Comparison of ENCODE assay signal across 27 cellular contexts in genomic region chr20:24737212-24737850, GRCh38.
"Had no signal": no experiment of that assay in that cellular context is flagged by ENCODE, and none has a peak within 500 bp of the region (broad histone marks: within the 10 kb centered on the region; RNA-seq: fewer than 3 reads in every experiment).

No MANE protein-coding gene starts in this region.

- H3K27me3 ChIP-seq: colonic mucosa, gastroesophageal sphincter, neutrophil, ovary, sigmoid colon, suprapubic skin, tibial artery had no signal

- H3K4me3 ChIP-seq: colonic mucosa, gastroesophageal sphincter, ovary, prostate gland, sigmoid colon, suprapubic skin, tibial artery had no signal

- H3K36me3 ChIP-seq: colonic mucosa, gastroesophageal sphincter, neutrophil, ovary, prostate gland, sigmoid colon, suprapubic skin, tibial artery had no signal

- ATAC-seq: activated naive CD4-positive, alpha-beta T cell treated with anti-CD3 and anti-CD28 coated beads, Interleukin-2, amount 50 U/mL, for 72 hours; gastroesophageal sphincter; left colon; naive thymus-derived CD8-positive, alpha-beta T cell; stimulated activated memory B cell treated with anti-CD40 and anti-IgM and Interleukin-4, amounts not matched to agents 10 μg/mL and 1 μg/mL and 100 μg/mL, for 72 hours; T-cell had no signal

- FAIRE-seq: kidney, small intestine had no signal

- H3K36me3 Mint-ChIP-seq: activated CD4-positive, alpha-beta memory T cell treated with anti-CD3 and anti-CD28 coated beads for 36 hours; activated naive CD4-positive, alpha-beta T cell treated with anti-CD3 and anti-CD28 coated beads, Interleukin-2, amount 50 U/mL, for 72 hours; immature natural killer cell; memory B cell; naive thymus-derived CD8-positive, alpha-beta T cell; stimulated activated memory B cell treated with anti-CD40 and anti-IgM and Interleukin-4, amounts not matched to agents 10 μg/mL and 1 μg/mL and 100 μg/mL, for 72 hours; T-cell had no signal

- DNase-seq: activated CD4-positive, alpha-beta memory T cell treated with anti-CD3 and anti-CD28 coated beads for 36 hours; activated CD4-positive, alpha-beta T cell treated with anti-CD3 and anti-CD28 coated beads for 48 hours; activated naive CD4-positive, alpha-beta T cell; activated T-cell treated with anti-CD3 and anti-CD28 coated beads, Interleukin-2, amount 50 U/mL, for 48 hours; anterior cingulate cortex; colonic mucosa; effector memory CD4-positive, alpha-beta T cell; erythroblast; hippocampal formation; immature natural killer cell; kidney; left colon; naive thymus-derived CD8-positive, alpha-beta T cell; ovary; retina; sigmoid colon; small intestine; stimulated activated CD4-positive, alpha-beta T cell treated with anti-CD3 and anti-CD28 coated beads, Interleukin-4, amount 100 ng/mL, for 24 hours; T-cell; tibial artery had no signal

- H3K27ac ChIP-seq: colonic mucosa, gastroesophageal sphincter, neutrophil, ovary, prostate gland, suprapubic skin, tibial artery had no signal

- H3K9me3 ChIP-seq: colonic mucosa, gastroesophageal sphincter, neutrophil, ovary, prostate gland, sigmoid colon, suprapubic skin, tibial artery had no signal

- H3K4me3 Mint-ChIP-seq: activated CD4-positive, alpha-beta memory T cell treated with anti-CD3 and anti-CD28 coated beads for 36 hours; immature natural killer cell; memory B cell; naive thymus-derived CD8-positive, alpha-beta T cell; stimulated activated memory B cell treated with anti-CD40 and anti-IgM and Interleukin-4, amounts not matched to agents 10 μg/mL and 1 μg/mL and 100 μg/mL, for 72 hours; T-cell had no signal

- H3K9me3 Mint-ChIP-seq: activated CD4-positive, alpha-beta memory T cell treated with anti-CD3 and anti-CD28 coated beads for 36 hours; activated naive CD4-positive, alpha-beta T cell treated with anti-CD3 and anti-CD28 coated beads, Interleukin-2, amount 50 U/mL, for 72 hours; immature natural killer cell; memory B cell; naive thymus-derived CD8-positive, alpha-beta T cell; stimulated activated memory B cell treated with anti-CD40 and anti-IgM and Interleukin-4, amounts not matched to agents 10 μg/mL and 1 μg/mL and 100 μg/mL, for 72 hours; T-cell had no signal

- H3K27ac Mint-ChIP-seq: activated CD4-positive, alpha-beta memory T cell treated with anti-CD3 and anti-CD28 coated beads for 36 hours; memory B cell; stimulated activated memory B cell treated with anti-CD40 and anti-IgM and Interleukin-4, amounts not matched to agents 10 μg/mL and 1 μg/mL and 100 μg/mL, for 72 hours had no signal

- H3K27me3 Mint-ChIP-seq: activated CD4-positive, alpha-beta memory T cell treated with anti-CD3 and anti-CD28 coated beads for 36 hours; memory B cell; naive thymus-derived CD8-positive, alpha-beta T cell; stimulated activated memory B cell treated with anti-CD40 and anti-IgM and Interleukin-4, amounts not matched to agents 10 μg/mL and 1 μg/mL and 100 μg/mL, for 72 hours; T-cell had no signal

- H3K4me1 ChIP-seq: colonic mucosa, prostate gland, suprapubic skin, tibial artery had no signal
